Comparison of ENCODE assay signal across 18 cellular contexts in the genomic region with DNA sequence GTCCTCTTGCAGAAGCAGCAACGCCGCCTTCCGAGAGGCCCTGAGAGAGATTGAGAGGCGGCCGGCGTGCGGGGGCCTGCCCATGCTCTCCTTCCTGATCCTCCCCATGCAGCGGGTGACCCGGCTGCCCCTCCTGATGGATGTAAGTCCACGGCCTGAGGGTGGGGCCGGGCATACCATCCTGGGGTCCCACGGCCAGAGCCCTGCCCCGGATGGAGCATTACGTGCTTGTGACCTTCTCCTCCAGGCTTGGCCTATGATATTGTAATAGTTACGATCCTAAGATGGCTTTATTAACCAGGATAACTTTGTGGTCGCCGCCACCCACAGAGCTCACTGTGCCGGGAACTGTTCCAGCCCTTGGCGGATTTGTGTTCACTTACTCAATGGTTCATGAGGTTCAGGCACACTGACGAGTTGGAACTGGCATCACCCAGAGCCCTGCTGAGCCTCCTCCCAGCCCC. TPM values are rescaled to one million over a fixed set of nuclear protein-coding genes. Genes with fewer than 3 reads are reported as not detected.
A peak's percentile ranks its signal among the peaks of the same experiment; 100 is the strongest.
DNase-seq lines count a peak whose midpoint lies in the region; ATAC-seq and TF ChIP-seq lines count a peak whose summit lies in the region.
"Had no signal": no experiment of that assay in that cellular context is flagged by ENCODE, and none has a peak within 500 bp of the region (broad histone marks: within the 10 kb centered on the region; RNA-seq: fewer than 3 reads in every experiment).

No MANE protein-coding gene starts in this region.

- H3K4me3 Mint-ChIP-seq in chondrocyte (ENCODE audit: unreplicated experiment) (no peak overlapping the region), neural crest cell (peak overlapping the region; percentile 59), CD14-positive monocyte (no peak overlapping the region)
- H3K4me3 Mint-ChIP-seq: activated naive CD8-positive, alpha-beta T cell treated with anti-CD3 and anti-CD28 coated beads, Interleukin-2, amount 50 U/mL, for 24 hours; effector memory CD8-positive, alpha-beta T cell; natural killer cell treated with Interleukin-12 subunit alpha and Interleukin-12 subunit beta and Interleukin-15 and Interleukin-18, amount 100 ng/mL, for 72 hours; stimulated activated naive B cell treated with anti-CD40 and anti-IgM and Interleukin-4, amounts not matched to agents 10 μg/mL and 1 μg/mL and 100 μg/mL, for 72 hours had no signal

- H3K9me3 Mint-ChIP-seq in chondrocyte (ENCODE audit: low read depth), result no peaks in the 10 kb centered on the region
- H3K9me3 Mint-ChIP-seq in neural crest cell, result no peaks in the 10 kb centered on the region
- peaks cover 0 to 3% (median 0%) of the 10 kb centered on the region in 7 donors for H3K9me3 Mint-ChIP-seq in CD14-positive monocyte
- H3K9me3 Mint-ChIP-seq: activated naive CD8-positive, alpha-beta T cell treated with anti-CD3 and anti-CD28 coated beads, Interleukin-2, amount 50 U/mL, for 24 hours; effector memory CD8-positive, alpha-beta T cell; natural killer cell treated with Interleukin-12 subunit alpha and Interleukin-12 subunit beta and Interleukin-15 and Interleukin-18, amount 100 ng/mL, for 72 hours had no signal

- H3K36me3 Mint-ChIP-seq in chondrocyte (ENCODE audit: low read depth), result no peaks in the 10 kb centered on the region
- H3K36me3 Mint-ChIP-seq in neural crest cell (ENCODE audit: low read depth), result no peaks in the 10 kb centered on the region
- H3K36me3 Mint-ChIP-seq in CD14-positive monocyte, result no peaks in the 10 kb centered on the region
- H3K36me3 Mint-ChIP-seq: natural killer cell treated with Interleukin-12 subunit alpha and Interleukin-12 subunit beta and Interleukin-15 and Interleukin-18, amount 100 ng/mL, for 72 hours; stimulated activated naive B cell treated with anti-CD40 and anti-IgM and Interleukin-4, amounts not matched to agents 10 μg/mL and 1 μg/mL and 100 μg/mL, for 72 hours had no signal

- H3K4me3 ChIP-seq in AG09309 (ENCODE audit: control insufficient read depth, low read depth, low read length), result no peak overlapping the region

- peak overlapping the region; percentile 83 for H3K27ac Mint-ChIP-seq in chondrocyte (ENCODE audit: unreplicated experiment)
- no peak overlapping the region for H3K27ac Mint-ChIP-seq in neural crest cell (ENCODE audit: unreplicated experiment)
- peak overlapping the region in 1 of 7 donors; percentile 1 for H3K27ac Mint-ChIP-seq in CD14-positive monocyte
- H3K27ac Mint-ChIP-seq: activated naive CD8-positive, alpha-beta T cell treated with anti-CD3 and anti-CD28 coated beads, Interleukin-2, amount 50 U/mL, for 24 hours; effector memory CD8-positive, alpha-beta T cell; natural killer cell treated with Interleukin-12 subunit alpha and Interleukin-12 subunit beta and Interleukin-15 and Interleukin-18, amount 100 ng/mL, for 72 hours; stimulated activated naive B cell treated with anti-CD40 and anti-IgM and Interleukin-4, amounts not matched to agents 10 μg/mL and 1 μg/mL and 100 μg/mL, for 72 hours had no signal

- no peaks in the 10 kb centered on the region for H3K27me3 Mint-ChIP-seq in chondrocyte (ENCODE audit: low read depth)
- H3K27me3 Mint-ChIP-seq in neural crest cell (ENCODE audit: low read depth), result no peaks in the 10 kb centered on the region
- peaks cover 4 to 5% (median 5%) of the 10 kb centered on the region in 3 donors for H3K27me3 Mint-ChIP-seq in CD14-positive monocyte (ENCODE audit: low read depth in 3 of 3)
- H3K27me3 Mint-ChIP-seq: activated naive CD8-positive, alpha-beta T cell treated with anti-CD3 and anti-CD28 coated beads, Interleukin-2, amount 50 U/mL, for 24 hours; natural killer cell treated with Interleukin-12 subunit alpha and Interleukin-12 subunit beta and Interleukin-15 and Interleukin-18, amount 100 ng/mL, for 72 hours had no signal

- DNase-seq in AG09309 (ENCODE audit: low read depth) (peak; percentile 67), M059J (ENCODE audit: low read depth) (peak; percentile 90), chondrocyte (ENCODE audit: low spot score) (peak; percentile 72), neural crest cell (ENCODE audit: low read depth, low spot score) (no peak), NCI-H1417 (lab: John Stamatoyannopoulos, UW) (no peak), CD14-positive monocyte (ENCODE audit: low spot score) (no peak)
- DNase-seq: activated CD8-positive, alpha-beta memory T cell treated with anti-CD3 and anti-CD28 coated beads for 24 hours; activated naive CD8-positive, alpha-beta T cell treated with anti-CD3 and anti-CD28 coated beads, Interleukin-2, amount 50 U/mL, for 24 hours; C1 segment of cervical spinal cord; effector memory CD8-positive, alpha-beta T cell; islet precursor cell; NCI-H1436 treated with DMSO at 0.1 percent for 48 hours; NK-92 treated with Interleukin-12 subunit alpha and Interleukin-12 subunit beta, amount 100 ng/mL, for 24 hours; stimulated activated naive B cell treated with anti-CD40 and anti-IgM and Interleukin-4, amounts not matched to agents 10 μg/mL and 1 μg/mL and 100 μg/mL, for 72 hours had no signal

- H3K4me1 Mint-ChIP-seq in chondrocyte (ENCODE audit: low read depth) (peaks cover 35% of the 10 kb centered on the region), neural crest cell (peaks cover 26% of the 10 kb centered on the region), CD14-positive monocyte (no peaks in the 10 kb centered on the region)
- H3K4me1 Mint-ChIP-seq: activated naive CD8-positive, alpha-beta T cell treated with anti-CD3 and anti-CD28 coated beads, Interleukin-2, amount 50 U/mL, for 24 hours had no signal

- TF ChIP-seq CTCF in AG09309 (IDR thresholded peaks at IDR 0.05; ENCODE audit: control insufficient read depth, insufficient read depth, low read depth, low read length, missing control alignments) (no peak), chondrocyte (IDR thresholded peaks at IDR 0.05) (no peak), neural crest cell (conservative IDR thresholded peaks at IDR 0.05) (no peak), CD14-positive monocyte (IDR thresholded peaks at IDR 0.05) (no peak)

- intact Hi-C loops in CD14-positive monocyte (cut with micrococcal nuclease), result no loop called here

- ATAC-seq in GM18909 (IDR thresholded peaks at IDR 0.05; ENCODE audit: poor library complexity, unreplicated experiment) (no peak), GM18861 (IDR thresholded peaks at IDR 0.05; ENCODE audit: unreplicated experiment) (no peak)
- ATAC-seq: activated naive CD8-positive, alpha-beta T cell treated with anti-CD3 and anti-CD28 coated beads, Interleukin-2, amount 50 U/mL, for 24 hours; effector memory CD8-positive, alpha-beta T cell; natural killer cell treated with Interleukin-12 subunit alpha and Interleukin-12 subunit beta and Interleukin-15 and Interleukin-18, amount 100 ng/mL, for 72 hours had no signal

RNA-seq across cellular contexts. Expression of a gene that starts 18.9 kb away (rescaled TPM):
- 0.59 and 3.0 TPM in 2 replicates for total RNA-seq in M059J (2014; rRNA removed; shearing (Covaris generic))
- total RNA-seq in chondrocyte, result 1.1 to 4.1 TPM (median 2.0 TPM) in 3 replicates
- total RNA-seq in neural crest cell, result 11.3 and 12.2 TPM in 2 replicates
- not detected for polyA plus RNA-seq in CD14-positive monocyte
- total RNA-seq: natural killer cell treated with Interleukin-12 subunit alpha and Interleukin-12 subunit beta and Interleukin-15 and Interleukin-18, amount 100 ng/mL, for 72 hours; T-helper 1 cell treated with Interleukin-12 subunit alpha and Interleukin-12 subunit beta and Interleukin-4 antibody, amounts not matched to agents 30 ng/mL and 1 ng/mL, for 36 hours had no signal

Comparison
In these comparisons a context has a peak if more than half of its experiments do, and no peak if none do; other contexts are left out.
1. DNase-seq: peak in AG09309 (single experiment), M059J (single experiment) and chondrocyte (single experiment); none in neural crest cell (single experiment), NCI-H1417 (0 of 3) and CD14-positive monocyte (single experiment).